In genomic region chr2:235106874-235107639, GRCh38 we compare ENCODE assay signal across 8 cellular contexts.
DNase-seq lines count a peak whose midpoint lies in the region; ATAC-seq lines count a peak whose summit lies in the region.

No MANE protein-coding gene starts in this region.

- H3K4ac ChIP-seq in neuronal stem cell (ENCODE audit: low read length): no peak overlapping the region

- no peak overlapping the region for H4K8ac ChIP-seq in neuronal stem cell (ENCODE audit: low read depth, low read length)

- no CpG with 5 or more reads among the region's 10 CpGs for WGBS in neuronal stem cell (ENCODE audit: extremely low coverage in 2 of 2, insufficient read length in 2 of 2, insufficient replicate concordance in 1 of 2), 2 donors

- H3K36me3 ChIP-seq in SJSA1 (no peaks in the 10 kb centered on the region), neuronal stem cell (replicated peaks in 1 of 2; ENCODE audit: control insufficient read depth in 2 of 2, insufficient read depth in 2 of 2, low read length in 2 of 2) (no peaks in the 10 kb centered on the region)

- DNase-seq in NCI-H146 (lab: John Stamatoyannopoulos, UW): peak; percentile 61
- DNase-seq in NCI-H146 treated with DMSO at 0.1 percent for 48 hours (lab: John Stamatoyannopoulos, UW; ENCODE audit: unreplicated experiment): no peak
- peak; percentile 63 for DNase-seq in LoVo (ENCODE audit: low spot score)
- DNase-seq in SJSA1 (ENCODE audit: low read depth in 1 of 2, low spot score in 2 of 2): peak; percentile 74 to 79
- peak; percentile 84 for DNase-seq in fibroblast of peridontal ligament (ENCODE audit: extremely low read depth)
- DNase-seq in neuronal stem cell (ENCODE audit: low spot score): peak; percentile 62
- DNase-seq in NCI-H187 treated with DMSO at 0.1 percent for 48 hours (lab: John Stamatoyannopoulos, UW): no peak

- no peak overlapping the region for H2BK15ac ChIP-seq in neuronal stem cell (ENCODE audit: low read length)

- H4K91ac ChIP-seq in neuronal stem cell (ENCODE audit: low read depth, low read length, poor library complexity): no peak overlapping the region

- no peak overlapping the region for H3K14ac ChIP-seq in neuronal stem cell (ENCODE audit: low read length)

- no peak overlapping the region for H2BK120ac ChIP-seq in neuronal stem cell (ENCODE audit: low read depth, low read length)

- H3K23ac ChIP-seq in neuronal stem cell (ENCODE audit: low read depth, low read length, poor library complexity): no peak overlapping the region

- no peak overlapping the region for H2BK5ac ChIP-seq in neuronal stem cell (ENCODE audit: low read length)

- H3K79me1 ChIP-seq in neuronal stem cell (ENCODE audit: low read depth, low read length): no peaks in the 10 kb centered on the region

- peak overlapping the region; percentile 27 for H2AFZ ChIP-seq in neuronal stem cell (ENCODE audit: low read length)

- peak overlapping the region; percentile 86 for H3K18ac ChIP-seq in neuronal stem cell (ENCODE audit: low read length)

- no peak overlapping the region for H2BK12ac ChIP-seq in neuronal stem cell (ENCODE audit: low read length)

- H2AK5ac ChIP-seq in neuronal stem cell (ENCODE audit: low read depth, low read length): peak overlapping the region; percentile 61

- H3K4me3 ChIP-seq in SJSA1 (no peak overlapping the region), neuronal stem cell (ENCODE audit: low read length in 2 of 2) (no peak overlapping the region)

- H3K9ac ChIP-seq in neuronal stem cell (ENCODE audit: low read depth, low read length, poor library complexity): no peak overlapping the region

- no peak overlapping the region for H3K4me2 ChIP-seq in neuronal stem cell (ENCODE audit: insufficient read depth, low read length, poor library complexity, severe bottlenecking)

- H3K27me3 ChIP-seq in SJSA1 (replicated peaks): no peaks in the 10 kb centered on the region
- no peaks in the 10 kb centered on the region for H3K27me3 ChIP-seq in neuronal stem cell (ENCODE audit: control insufficient read depth in 3 of 3, insufficient read depth in 3 of 3, low read depth in 1 of 3, low read length in 3 of 3)

- H3K9me3 ChIP-seq in SJSA1 (replicated peaks): no peaks in the 10 kb centered on the region
- no peaks in the 10 kb centered on the region for H3K9me3 ChIP-seq in neuronal stem cell (replicated peaks in 1 of 2; ENCODE audit: control insufficient read depth in 2 of 2, insufficient read depth in 1 of 2, low read depth in 1 of 2, low read length in 2 of 2)

- H3K27ac ChIP-seq in SJSA1 (no peak overlapping the region), neuronal stem cell (replicated peaks; ENCODE audit: low read length) (no peak overlapping the region)

- H3K4me1 ChIP-seq in SJSA1 (replicated peaks) (peaks cover 24% of the 10 kb centered on the region), neuronal stem cell (ENCODE audit: control insufficient read depth in 2 of 2, insufficient read depth in 1 of 2, low read depth in 1 of 2, low read length in 2 of 2) (peaks cover 4 to 6% of the 10 kb centered on the region in 2 donors)

- no peak for ATAC-seq in GM21390 (IDR thresholded peaks at IDR 0.05; ENCODE audit: unreplicated experiment)

Comparison
In these comparisons a context has a peak if more than half of its experiments do, and no peak if none do; other contexts are left out.
1. DNase-seq: peak in NCI-H146 (single experiment), LoVo (single experiment), SJSA1 (2 of 2), fibroblast of peridontal ligament (single experiment) and neuronal stem cell (single experiment); none in NCI-H146 treated with DMSO at 0.1 percent for 48 hours (single experiment) and NCI-H187 treated with DMSO at 0.1 percent for 48 hours (single experiment).